ENCODE assay signal across 18 cellular contexts in genomic region chr13:112971288-112971643, GRCh38. TPM values are rescaled to one million over a fixed set of nuclear protein-coding genes. Genes with fewer than 3 reads are reported as not detected.
A peak's percentile ranks its signal among the peaks of the same experiment; 100 is the strongest.
DNase-seq lines count a peak whose midpoint lies in the region; ATAC-seq and TF ChIP-seq lines count a peak whose summit lies in the region.
"Had no signal": no experiment of that assay in that cellular context is flagged by ENCODE, and none has a peak within 500 bp of the region (broad histone marks: within the 10 kb centered on the region; RNA-seq: fewer than 3 reads in every experiment).

No MANE protein-coding gene starts in this region.

- peaks cover 32% of the 10 kb centered on the region for H3K27me3 ChIP-seq in transverse colon

- no peaks in the 10 kb centered on the region for H3K36me3 ChIP-seq in transverse colon

- intact Hi-C loops in transverse colon (cut with DNase I; ENCODE audit: low total_unique reads): no loop called here

- peak overlapping the region in 1 of 5 experiments; percentile 98 for H3K27ac Mint-ChIP-seq in brain
- no peak overlapping the region for H3K27ac Mint-ChIP-seq in stimulated activated memory B cell treated with anti-CD40 and anti-IgM and Interleukin-4, amounts not matched to agents 10 μg/mL and 1 μg/mL and 100 μg/mL, for 72 hours
- H3K27ac Mint-ChIP-seq: IgD-negative memory B cell had no signal

- peaks cover 0 to 18% (median 7%) of the 10 kb centered on the region in 4 donors for H3K4me1 ChIP-seq in transverse colon

- TF ChIP-seq CTCF in brain (conservative IDR thresholded peaks at IDR 0.05): no peak
- TF ChIP-seq CTCF in transverse colon (IDR thresholded peaks at IDR 0.05): no peak

- H3K9me3 ChIP-seq in transverse colon: no peaks in the 10 kb centered on the region

- no peak for TF ChIP-seq EP300 in transverse colon (IDR thresholded peaks at IDR 0.05; ENCODE audit: low read depth)

- H3K4me1 Mint-ChIP-seq in brain: peaks cover 59% of the 10 kb centered on the region
- H3K4me1 Mint-ChIP-seq in stimulated activated memory B cell treated with anti-CD40 and anti-IgM and Interleukin-4, amounts not matched to agents 10 μg/mL and 1 μg/mL and 100 μg/mL, for 72 hours: peaks cover 10% of the 10 kb centered on the region

- H3K27ac ChIP-seq in transverse colon: no peak overlapping the region
- H3K27ac ChIP-seq: PC-9, SK-N-MC had no signal

- WGBS in transverse colon (ENCODE audit: low coverage in 1 of 2), 2 donors: 95% methylated on average over 6 of the region's 6 CpGs; no CpG with 5 or more reads in 1 of the 2 donors

- peaks cover 39% of the 10 kb centered on the region for H3K36me3 Mint-ChIP-seq in brain
- H3K36me3 Mint-ChIP-seq in stimulated activated memory B cell treated with anti-CD40 and anti-IgM and Interleukin-4, amounts not matched to agents 10 μg/mL and 1 μg/mL and 100 μg/mL, for 72 hours: peaks cover 7% of the 10 kb centered on the region
- H3K36me3 Mint-ChIP-seq: IgD-negative memory B cell had no signal

- TF ChIP-seq POLR2A in transverse colon (IDR thresholded peaks at IDR 0.05): no peak

- H3K27me3 Mint-ChIP-seq in brain: peaks cover 15% of the 10 kb centered on the region
- peaks cover 34% of the 10 kb centered on the region for H3K27me3 Mint-ChIP-seq in stimulated activated memory B cell treated with anti-CD40 and anti-IgM and Interleukin-4, amounts not matched to agents 10 μg/mL and 1 μg/mL and 100 μg/mL, for 72 hours
- H3K27me3 Mint-ChIP-seq: CD8-positive, alpha-beta memory T cell had no signal

- H3K4me3 ChIP-seq in transverse colon: no peak overlapping the region
- H3K4me3 ChIP-seq: PC-9, SK-N-MC had no signal

- peak overlapping the region; percentile 88 to 97 (median 91) for H3K4me3 Mint-ChIP-seq in brain
- no peak overlapping the region for H3K4me3 Mint-ChIP-seq in stimulated activated memory B cell treated with anti-CD40 and anti-IgM and Interleukin-4, amounts not matched to agents 10 μg/mL and 1 μg/mL and 100 μg/mL, for 72 hours

- peaks cover 0 to 26% (median 18%) of the 10 kb centered on the region in 5 experiments for H3K9me3 Mint-ChIP-seq in brain
- H3K9me3 Mint-ChIP-seq in stimulated activated memory B cell treated with anti-CD40 and anti-IgM and Interleukin-4, amounts not matched to agents 10 μg/mL and 1 μg/mL and 100 μg/mL, for 72 hours: peaks cover 8% of the 10 kb centered on the region
- H3K9me3 Mint-ChIP-seq: CD8-positive, alpha-beta memory T cell had no signal

- no peak for ATAC-seq in stimulated activated memory B cell treated with anti-CD40 and anti-IgM and Interleukin-4, amounts not matched to agents 10 μg/mL and 1 μg/mL and 100 μg/mL, for 72 hours

- DNase-seq in SHP77 (lab: John Stamatoyannopoulos, UW) (peak; percentile 27 to 58), SHP77 treated with DMSO at 0.1 percent for 48 hours (lab: John Stamatoyannopoulos, UW) (no peak), myocyte (ENCODE audit: low read depth) (peak; percentile 55), transverse colon (peak; percentile 4), NCI-H2227 treated with DMSO at 0.1 percent for 48 hours (lab: John Stamatoyannopoulos, UW) (no peak)
- no peak for DNase-seq in activated CD4-positive, alpha-beta T cell treated with anti-CD3 and anti-CD28 coated beads, Interleukin-2, amount 50 U/mL, for 1 hour
- DNase-seq: CD8-positive, alpha-beta memory T cell; H7; Kasumi-1; MM.1S; NCI-H1092 treated with DMSO at 0.1 percent for 48 hours; NCI-H446; NCI-H774; PC-9 had no signal

- in situ Hi-C loops in transverse colon (cut with MboI; ENCODE audit: low pct_ligation_motif_present in 1 of 4, low pct_unique_long_range_greater_than_20kb in 1 of 4, low sequenced_read_pairs in 3 of 4): loop anchor here in 1 of 4 donors (25.0 kb wide), 1 partner anchor 416 kb away; no protein-coding TSS in a partner anchor

RNA-seq across cellular contexts. Expression of gene MCF2L, which starts 2.3 kb away (rescaled TPM):
- 61.7 TPM for polyA plus RNA-seq in brain (ENCODE audit: insufficient read depth, low read depth, low replicate concordance)
- total RNA-seq in myocyte: 31.2 and 34.4 TPM in 2 replicates
- 18.3 TPM for polyA plus RNA-seq in myocyte (2012)
- 100 to 1,000 TPM in 2 of 4 donors, 10 to 100 TPM in 2; 62.1 to 186 (median 91.3) TPM for total RNA-seq in transverse colon

Comparison
In these comparisons a context has a peak if more than half of its experiments do, and no peak if none do; other contexts are left out.
1. DNase-seq: peak in SHP77 (2 of 2), myocyte (single experiment) and transverse colon (single experiment); none in SHP77 treated with DMSO at 0.1 percent for 48 hours (single experiment), NCI-H2227 treated with DMSO at 0.1 percent for 48 hours (single experiment) and activated CD4-positive, alpha-beta T cell treated with anti-CD3 and anti-CD28 coated beads, Interleukin-2, amount 50 U/mL, for 1 hour (single experiment).